ENCODE assay signal across 8 cellular contexts in the genomic region with DNA sequence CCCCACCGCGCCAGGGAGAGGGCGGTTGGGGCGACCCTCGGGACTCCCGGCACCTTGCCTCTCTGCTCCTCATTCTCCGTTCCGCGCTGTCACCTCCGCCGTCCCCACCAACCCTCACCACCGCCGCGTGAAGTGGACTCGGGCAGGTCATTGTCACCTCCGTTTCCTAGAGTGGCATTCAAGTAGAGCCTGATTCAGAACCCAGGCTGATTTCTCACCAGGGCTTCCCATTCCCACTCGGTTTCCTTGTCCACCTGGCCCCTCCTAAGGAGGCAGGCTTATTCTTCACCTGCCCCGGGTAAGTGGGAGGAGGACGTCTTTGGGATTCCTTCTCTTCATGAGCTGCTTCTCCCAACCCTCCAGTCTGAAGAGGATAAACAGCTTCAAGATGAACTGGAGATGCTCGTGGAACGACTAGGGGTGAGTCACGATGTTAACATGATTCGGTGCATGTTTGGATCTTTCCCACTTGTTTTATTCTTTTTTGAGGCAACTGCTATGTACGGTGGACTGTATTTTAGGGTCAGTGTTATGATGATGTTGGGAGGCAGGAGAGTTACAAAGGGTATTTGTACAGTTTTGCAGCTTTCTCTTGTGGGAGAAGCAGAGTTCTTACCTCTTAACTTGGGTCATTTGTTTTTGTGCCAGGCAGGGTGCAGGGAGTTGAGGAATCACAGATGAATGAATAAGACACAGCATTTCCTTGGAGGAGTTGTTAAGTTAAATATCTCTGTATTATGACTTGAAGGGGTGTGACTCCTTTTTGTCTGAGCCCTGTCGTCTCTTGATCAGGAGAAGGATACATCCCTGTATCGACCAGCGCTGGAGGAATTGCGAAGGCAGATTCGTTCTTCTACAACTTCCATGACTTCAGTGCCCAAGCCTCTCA. TPM values are rescaled to one million over a fixed set of nuclear protein-coding genes. Genes with fewer than 3 reads are reported as not detected.
DNase-seq lines count a peak whose midpoint lies in the region; ATAC-seq and TF ChIP-seq lines count a peak whose summit lies in the region.

No MANE protein-coding gene starts in this region.

- DNase-seq in Jurkat, Clone E6-1 (ENCODE audit: low read depth, low spot score): no peak
- DNase-seq in brain microvascular endothelial cell: peak; percentile 27
- no peak for DNase-seq in memory B cell (ENCODE audit: low spot score in 2 of 2)
- peak in 1 of 2 donors; percentile 4 for DNase-seq in aorta
- no peak for DNase-seq in stimulated activated CD4-positive, alpha-beta T cell treated with anti-CD3 and anti-CD28 coated beads, Interleukin-2, amount 100 ng/mL, for 48 hours
- no peak for DNase-seq in NCI-H1930 (lab: John Stamatoyannopoulos, UW)

- H3K4me3 ChIP-seq in DOHH2 (ENCODE audit: low read length) (peak overlapping the region; percentile 82), brain microvascular endothelial cell (ENCODE audit: low read depth, low read length) (peak overlapping the region; percentile 97), aorta (ENCODE audit: low read length in 2 of 2) (peak overlapping the region; percentile 65 to 74)
- H3K4me3 ChIP-seq in Jurkat, Clone E6-1 (ENCODE audit: low read length): peak overlapping the region; percentile 68

- H3F3A ChIP-seq in DOHH2 (ENCODE audit: control insufficient read depth, insufficient read depth): peaks cover 3% of the 10 kb centered on the region; the same call in 1 of the 2 replicates

- TF ChIP-seq CTCF in DOHH2 (IDR thresholded peaks at IDR 0.05; ENCODE audit: low read depth, low read length, poor library complexity, severe bottlenecking) (no peak), brain microvascular endothelial cell (IDR thresholded peaks at IDR 0.05; ENCODE audit: low read depth, low read length, missing control alignments) (no peak)

- no peaks in the 10 kb centered on the region for H3K9me2 ChIP-seq in DOHH2 (replicated peaks; ENCODE audit: control insufficient read depth, low read length)

- H4K20me1 ChIP-seq in DOHH2 (ENCODE audit: control insufficient read depth, insufficient read depth, low read depth, low read length): peaks cover 9% of the 10 kb centered on the region; the same call in 1 of the 2 replicates

- H3K27me3 Mint-ChIP-seq in memory B cell: no peaks in the 10 kb centered on the region

- intact Hi-C loops in aorta (cut with DNase I): loop anchor here (5.0 kb wide), 3 partner anchors 37 to 112 kb away; a partner anchor contains a TSS

- H3K4me1 ChIP-seq in DOHH2 (ENCODE audit: control insufficient read depth, low read length) (peaks cover 16% of the 10 kb centered on the region), aorta (ENCODE audit: control insufficient read depth in 1 of 2, insufficient read depth in 2 of 2, low read length in 2 of 2) (peaks cover 0 to 1% of the 10 kb centered on the region in 2 donors)

- no peaks in the 10 kb centered on the region for H3K9me3 ChIP-seq in DOHH2 (ENCODE audit: control insufficient read depth, insufficient read depth, low read length)
- H3K9me3 ChIP-seq in aorta (ENCODE audit: control insufficient read depth, low read length): no peaks in the 10 kb centered on the region

- H3K9me3 Mint-ChIP-seq in memory B cell: no peaks in the 10 kb centered on the region

- peak overlapping the region; percentile 67 for H3K4me2 ChIP-seq in DOHH2 (ENCODE audit: low read length)

- WGBS in aorta, 2 donors: 16 to 17% methylated on average over 25 to 29 of the region's 29 CpGs

- in situ Hi-C loops in brain microvascular endothelial cell (cut with HindIII; ENCODE audit: low pct_ligation_motif_present, low sequenced_read_pairs): no loop called here

- H3K4me3 Mint-ChIP-seq in memory B cell: peak overlapping the region; percentile 87

- peaks cover 33% of the 10 kb centered on the region for H3K79me2 ChIP-seq in DOHH2 (ENCODE audit: control insufficient read depth, low read length)

- H3K27me3 ChIP-seq in DOHH2 (ENCODE audit: control insufficient read depth, low read length) (0 out of 2 replicates have a peak, but pooled peaks cover 4% of the 10 kb centered on the region), brain microvascular endothelial cell (replicated peaks) (no peaks in the 10 kb centered on the region), aorta (ENCODE audit: control insufficient read depth in 1 of 2, insufficient read depth in 2 of 2, low read length in 1 of 2) (no peaks in the 10 kb centered on the region)

- peak overlapping the region; percentile 79 for H3K27ac Mint-ChIP-seq in memory B cell

- H3K4me1 Mint-ChIP-seq in memory B cell: peaks cover 15% of the 10 kb centered on the region

- peaks cover 15% of the 10 kb centered on the region for H3K36me3 Mint-ChIP-seq in memory B cell

- ATAC-seq in memory B cell (ENCODE audit: low read depth) (no peak), aorta (ENCODE audit: low FRiP score) (no peak), HG03439 (IDR thresholded peaks at IDR 0.05; ENCODE audit: unreplicated experiment) (no peak)

- H3K36me3 ChIP-seq in DOHH2 (ENCODE audit: control insufficient read depth, low read length) (peaks cover 55% of the 10 kb centered on the region), brain microvascular endothelial cell (replicated peaks) (peaks cover 41% of the 10 kb centered on the region), aorta (ENCODE audit: control insufficient read depth in 1 of 2, insufficient read depth in 2 of 2, low read length in 1 of 2) (peaks cover 0 to 12% of the 10 kb centered on the region in 2 donors)

- H3K27ac ChIP-seq in DOHH2 (ENCODE audit: low read depth, low read length) (no peak overlapping the region), brain microvascular endothelial cell (peak overlapping the region; percentile 78), aorta (ENCODE audit: low read depth in 1 of 2, low read length in 2 of 2) (peak overlapping the region in 1 of 2 donors; percentile 22)

RNA-seq across cellular contexts. Expression of a gene that starts 0.7 kb away (rescaled TPM):
- 378 TPM for polyA plus RNA-seq in Jurkat, Clone E6-1 (2012; ENCODE audit: insufficient read depth, insufficient read length)
- 100 to 1,000 TPM; 139 to 143 TPM for total RNA-seq in aorta
- polyA plus RNA-seq in aorta: 100 to 1,000 TPM; 116 to 139 TPM

RNA-seq across cellular contexts. Expression of a gene that starts 14.7 kb away (rescaled TPM):
- polyA plus RNA-seq in Jurkat, Clone E6-1 (2012; ENCODE audit: insufficient read depth, insufficient read length): 198 TPM
- total RNA-seq in aorta: 100 to 1,000 TPM; 234 to 285 TPM
- polyA plus RNA-seq in aorta: 100 to 1,000 TPM in 1 of 2 donors, 10 to 100 TPM in 1; 72.8 to 140 TPM

RNA-seq across cellular contexts. Expression of a gene that starts 23.9 kb away (rescaled TPM):
- polyA plus RNA-seq in Jurkat, Clone E6-1 (2012; ENCODE audit: insufficient read depth, insufficient read length): not detected
- not detected for total RNA-seq in aorta
- polyA plus RNA-seq in aorta: not detected

RNA-seq across cellular contexts. Expression of a gene that starts 37.7 kb away (rescaled TPM):
- polyA plus RNA-seq in Jurkat, Clone E6-1 (2012; ENCODE audit: insufficient read depth, insufficient read length): 8.2 TPM
- total RNA-seq in aorta: 10 to 100 TPM; 28.2 to 40.6 TPM
- polyA plus RNA-seq in aorta: 10 to 100 TPM; 10.6 to 27.1 TPM

RNA-seq across cellular contexts. Expression of a gene that starts 38.4 kb away (rescaled TPM):
- polyA plus RNA-seq in Jurkat, Clone E6-1 (2012; ENCODE audit: insufficient read depth, insufficient read length): 7.0 TPM
- under 1 TPM; 0.26 to 0.36 TPM for total RNA-seq in aorta
- not detected for polyA plus RNA-seq in aorta
